ENCODE assay signal across 19 cellular contexts in the genomic region with DNA sequence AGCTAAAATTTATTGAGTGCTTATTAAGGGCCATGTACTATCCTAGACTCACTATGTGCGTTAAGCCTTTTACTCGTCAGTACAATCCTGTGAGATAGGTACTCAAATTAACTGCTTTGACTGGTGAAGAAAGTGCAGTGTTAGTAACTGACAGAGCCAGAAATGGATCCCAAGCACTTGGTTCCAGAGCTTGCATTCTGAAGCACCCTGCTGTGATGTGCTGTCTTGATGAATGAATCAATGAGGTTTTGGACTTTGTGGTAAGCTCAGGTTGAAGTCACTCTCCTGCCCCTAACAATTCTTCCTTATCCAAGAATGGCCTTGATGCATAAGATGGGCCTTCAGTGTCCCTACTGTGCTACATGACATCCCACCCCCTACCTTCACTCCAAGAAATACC.
"Had no signal": no experiment of that assay in that cellular context is flagged by ENCODE, and none has a peak within 500 bp of the region (broad histone marks: within the 10 kb centered on the region; RNA-seq: fewer than 3 reads in every experiment).

No MANE protein-coding gene starts in this region.

- H3K27me3 ChIP-seq: pancreas, right lobe of liver, tibial artery had no signal

- H3K9me3 Mint-ChIP-seq: activated CD4-positive, alpha-beta memory T cell treated with anti-CD3 and anti-CD28 coated beads, Interleukin-2, amount 10 ng/mL, durations not matched to agents 7 days and 5 days; activated naive CD4-positive, alpha-beta T cell treated with anti-CD3 and anti-CD28 coated beads, Interleukin-2, amount 50 U/mL, for 72 hours; activated T-cell treated with anti-CD3 and anti-CD28 coated beads, Interleukin-2, amount 50 U/mL, for 24 hours; memory B cell; T-cell; WTC11 had no signal

- H3K4me3 ChIP-seq: cardiac muscle cell, mucosa of descending colon, pancreas, right lobe of liver, tibial artery had no signal

- H3K36me3 ChIP-seq: cardiac muscle cell, pancreas, right lobe of liver, tibial artery had no signal

- DNase-seq: activated CD4-positive, alpha-beta memory T cell treated with anti-CD3 and anti-CD28 coated beads, Interleukin-2, amount 10 ng/mL, durations not matched to agents 7 days and 5 days; activated CD4-positive, alpha-beta T cell treated with anti-CD3 and anti-CD28 coated beads for 36 hours; activated CD8-positive, alpha-beta memory T cell treated with anti-CD3 and anti-CD28 coated beads, Interleukin-2, amount 10 ng/mL, durations not matched to agents 7 days and 5 days; activated gamma-delta T cell treated with Interleukin-2 at 50 U/mL for 16 hours; activated T-cell treated with anti-CD3 and anti-CD28 coated beads, Interleukin-2, amount 50 U/mL, for 24 hours; naive B cell; right lobe of liver; small intestine; stimulated activated CD4-positive, alpha-beta T cell treated with anti-CD3 and anti-CD28 coated beads, Interleukin-15, amount 100 ng/mL, for 24 hours; stimulated activated CD4-positive, alpha-beta T cell treated with anti-CD3 and anti-CD28 coated beads, Interleukin-2, amount 100 ng/mL, for 48 hours; T-cell; tibial artery had no signal

- H3K27ac ChIP-seq: cardiac muscle cell, pancreas, tibial artery had no signal

- H3K9me3 ChIP-seq: mucosa of descending colon, pancreas, right lobe of liver, tibial artery had no signal

- H3K27ac Mint-ChIP-seq: activated CD4-positive, alpha-beta memory T cell treated with anti-CD3 and anti-CD28 coated beads, Interleukin-2, amount 10 ng/mL, durations not matched to agents 7 days and 5 days; activated CD8-positive, alpha-beta memory T cell treated with anti-CD3 and anti-CD28 coated beads, Interleukin-2, amount 10 ng/mL, durations not matched to agents 7 days and 5 days; naive B cell; T-cell; WTC11 had no signal

- H3K4me3 Mint-ChIP-seq: activated CD4-positive, alpha-beta memory T cell treated with anti-CD3 and anti-CD28 coated beads, Interleukin-2, amount 10 ng/mL, durations not matched to agents 7 days and 5 days; activated CD4-positive, alpha-beta T cell treated with anti-CD3 and anti-CD28 coated beads for 36 hours; memory B cell; T-cell; WTC11 had no signal

- H3K4me1 ChIP-seq: pancreas had no signal

- ATAC-seq: activated CD4-positive, alpha-beta T cell treated with anti-CD3 and anti-CD28 coated beads for 36 hours; activated CD8-positive, alpha-beta memory T cell treated with anti-CD3 and anti-CD28 coated beads, Interleukin-2, amount 10 ng/mL, durations not matched to agents 7 days and 5 days; activated naive CD4-positive, alpha-beta T cell treated with anti-CD3 and anti-CD28 coated beads, Interleukin-2, amount 50 U/mL, for 72 hours; mucosa of descending colon; pancreas; T-cell; WTC11 had no signal

- FAIRE-seq: pancreas, small intestine, urothelium cell line had no signal

- H3K27me3 Mint-ChIP-seq: activated CD4-positive, alpha-beta T cell treated with anti-CD3 and anti-CD28 coated beads for 36 hours; activated T-cell treated with anti-CD3 and anti-CD28 coated beads, Interleukin-2, amount 50 U/mL, for 24 hours; memory B cell; naive B cell; T-cell had no signal
